Comparison of ENCODE assay signal across 17 cellular contexts in the genomic region with DNA sequence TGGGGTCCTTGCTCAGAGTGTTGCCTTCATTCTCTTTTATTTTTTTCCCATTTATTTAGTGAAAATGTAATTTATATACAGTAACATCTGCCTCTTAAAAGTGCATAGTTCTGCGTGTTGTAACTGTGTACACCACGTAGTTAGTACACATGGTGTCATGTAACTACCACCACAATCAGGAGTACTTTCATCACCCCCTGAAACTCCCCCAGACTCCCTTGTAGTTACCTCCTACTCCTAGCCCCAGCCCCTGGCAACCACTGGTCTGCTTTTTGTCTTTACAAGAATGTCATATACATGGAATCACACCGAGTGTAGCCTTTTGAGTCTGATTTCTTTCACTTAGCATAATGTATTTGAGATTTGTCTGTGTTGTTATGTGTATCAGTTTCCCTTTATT. TPM values are rescaled to one million over a fixed set of nuclear protein-coding genes. Genes with fewer than 3 reads are reported as not detected.
DNase-seq lines count a peak whose midpoint lies in the region; ATAC-seq and TF ChIP-seq lines count a peak whose summit lies in the region.
"Had no signal": no experiment of that assay in that cellular context is flagged by ENCODE, and none has a peak within 500 bp of the region (broad histone marks: within the 10 kb centered on the region; RNA-seq: fewer than 3 reads in every experiment).

No MANE protein-coding gene starts in this region.

- H2AK5ac ChIP-seq in trophoblast cell (ENCODE audit: low read length): no peak overlapping the region

- H3K9me3 Mint-ChIP-seq in CD4-positive, alpha-beta T cell: peaks cover 2% of the 10 kb centered on the region
- H3K9me3 Mint-ChIP-seq in IgD-negative memory B cell (no peaks in the 10 kb centered on the region), glutamatergic neuron (ENCODE audit: unreplicated experiment) (peaks cover 9% of the 10 kb centered on the region), nephron progenitor cell (peaks cover 32% of the 10 kb centered on the region)

- TF ChIP-seq CTCF in CD4-positive, alpha-beta T cell (IDR thresholded peaks at IDR 0.05): no peak
- no peak for TF ChIP-seq CTCF in glutamatergic neuron (IDR thresholded peaks at IDR 0.05; ENCODE audit: partially characterized antibody, unreplicated experiment)
- no peak for TF ChIP-seq CTCF in nephron progenitor cell (IDR thresholded peaks at IDR 0.05)

- ATAC-seq in CD4-positive, alpha-beta T cell (ENCODE audit: poor library complexity): no peak
- ATAC-seq: HepG2, Right ventricle myocardium inferior had no signal

- H3K4me1 Mint-ChIP-seq in CD4-positive, alpha-beta T cell (ENCODE audit: low read depth): peaks cover 22% of the 10 kb centered on the region
- H3K4me1 Mint-ChIP-seq in IgD-negative memory B cell: peaks cover 8 to 23% (median 12%) of the 10 kb centered on the region in 3 donors
- H3K4me1 Mint-ChIP-seq in glutamatergic neuron (ENCODE audit: low read depth, unreplicated experiment): peaks cover 33% of the 10 kb centered on the region
- H3K4me1 Mint-ChIP-seq in nephron progenitor cell: peaks cover 47% of the 10 kb centered on the region

- no peak overlapping the region for H3K27ac ChIP-seq in CD4-positive, alpha-beta T cell (ENCODE audit: low read depth, low read length)
- no peak overlapping the region for H3K27ac ChIP-seq in trophoblast cell (ENCODE audit: low read depth, low read length)

- in situ Hi-C loops in G401 (cut with HindIII; ENCODE audit: low sequenced_read_pairs): no loop called here

- no peak overlapping the region for H2BK12ac ChIP-seq in trophoblast cell (ENCODE audit: low read length)

- H3K79me2 ChIP-seq in trophoblast cell (ENCODE audit: control insufficient read depth, insufficient read depth, low read length, poor library complexity): peaks cover 1% of the 10 kb centered on the region

- H3K36me3 Mint-ChIP-seq in CD4-positive, alpha-beta T cell (ENCODE audit: low read depth): peaks cover 13% of the 10 kb centered on the region
- H3K36me3 Mint-ChIP-seq in IgD-negative memory B cell (peaks cover 15% of the 10 kb centered on the region), glutamatergic neuron (ENCODE audit: unreplicated experiment) (peaks cover 6% of the 10 kb centered on the region), nephron progenitor cell (ENCODE audit: low read depth) (peaks cover 40% of the 10 kb centered on the region)

- H3K4me3 Mint-ChIP-seq in CD4-positive, alpha-beta T cell: no peak overlapping the region
- H3K4me3 Mint-ChIP-seq in IgD-negative memory B cell: no peak overlapping the region
- no peak overlapping the region for H3K4me3 Mint-ChIP-seq in glutamatergic neuron (ENCODE audit: unreplicated experiment)
- no peak overlapping the region for H3K4me3 Mint-ChIP-seq in nephron progenitor cell

- no peak overlapping the region for H4K8ac ChIP-seq in trophoblast cell (ENCODE audit: low read depth, low read length)

- no CpG with 5 or more reads among the region's 3 CpGs for whole genome bisulfite sequencing in trophoblast cell (ENCODE audit: extremely low coverage, insufficient coverage, insufficient read length)

- H3K4me2 ChIP-seq in trophoblast cell (ENCODE audit: low read length): no peak overlapping the region

- CTCF ChIA-PET in CD4-positive, alpha-beta T cell (lab: Charles Lee): no interaction called here

- no peaks in the 10 kb centered on the region for H3K9me3 ChIP-seq in CD4-positive, alpha-beta T cell (ENCODE audit: control insufficient read depth, low read length)
- no peaks in the 10 kb centered on the region for H3K9me3 ChIP-seq in trophoblast cell (ENCODE audit: insufficient read depth, low read depth, low read length)
- H3K9me3 ChIP-seq: BE2C had no signal

- H3K23ac ChIP-seq in trophoblast cell (ENCODE audit: low read length): no peak overlapping the region

- H3K14ac ChIP-seq in trophoblast cell (ENCODE audit: low read length): no peak overlapping the region

- H3K18ac ChIP-seq in trophoblast cell (ENCODE audit: low read length): no peak overlapping the region

- no peak overlapping the region for H4K12ac ChIP-seq in trophoblast cell (ENCODE audit: low read depth, low read length)

- no peak overlapping the region for H3K4ac ChIP-seq in trophoblast cell (ENCODE audit: low read depth, low read length)

- H3K4me1 ChIP-seq in trophoblast cell (ENCODE audit: control insufficient read depth in 1 of 2, insufficient read depth in 2 of 2, low read length in 2 of 2): peaks cover 17 to 21% of the 10 kb centered on the region in 2 experiments
- H3K4me1 ChIP-seq: BE2C had no signal

- no peak overlapping the region for H2BK5ac ChIP-seq in trophoblast cell (ENCODE audit: low read depth, low read length, poor library complexity)

- H3K9ac ChIP-seq in trophoblast cell (ENCODE audit: low read length): no peak overlapping the region

- H3K4me3 ChIP-seq in trophoblast cell (ENCODE audit: low read depth, low read length): no peak overlapping the region

- H3K36me3 ChIP-seq in trophoblast cell (ENCODE audit: control insufficient read depth in 1 of 2, insufficient read depth in 2 of 2, low read length in 2 of 2): no peaks in the 10 kb centered on the region
- H3K36me3 ChIP-seq: BE2C had no signal

- H3K27me3 ChIP-seq in CD4-positive, alpha-beta T cell (ENCODE audit: control insufficient read depth, insufficient read depth, low read length): no peaks in the 10 kb centered on the region
- no peaks in the 10 kb centered on the region for H3K27me3 ChIP-seq in trophoblast cell (ENCODE audit: insufficient read depth, low read length)
- H3K27me3 ChIP-seq: BE2C had no signal

- peak overlapping the region; percentile 61 for H3K27ac Mint-ChIP-seq in CD4-positive, alpha-beta T cell
- H3K27ac Mint-ChIP-seq in IgD-negative memory B cell: peak overlapping the region in 2 of 3 donors; percentile 60 to 91
- peak overlapping the region; percentile 67 for H3K27ac Mint-ChIP-seq in glutamatergic neuron (ENCODE audit: unreplicated experiment)
- peak overlapping the region; percentile 49 for H3K27ac Mint-ChIP-seq in nephron progenitor cell

- intact Hi-C loops in CD4-positive, alpha-beta T cell (cut with DNase I, micrococcal nuclease): no loop called here

- H3K27me3 Mint-ChIP-seq in CD4-positive, alpha-beta T cell: no peaks in the 10 kb centered on the region
- H3K27me3 Mint-ChIP-seq in IgD-negative memory B cell: no peaks in the 10 kb centered on the region
- peaks cover 10% of the 10 kb centered on the region for H3K27me3 Mint-ChIP-seq in glutamatergic neuron (ENCODE audit: unreplicated experiment)
- H3K27me3 Mint-ChIP-seq in nephron progenitor cell (ENCODE audit: low read depth, poor library complexity): no peaks in the 10 kb centered on the region

- POLR2A ChIA-PET in CD4-positive, alpha-beta T cell (lab: Charles Lee): interaction anchor here (1.0 kb wide), 1 partner anchor 48 kb away, joined by 3 read pairs; no protein-coding TSS in a partner anchor

- DNase-seq in CD4-positive, alpha-beta T cell: no peak
- DNase-seq in glutamatergic neuron: no peak
- no peak for DNase-seq in nephron progenitor cell
- no peak for DNase-seq in NCI-H1105 (lab: John Stamatoyannopoulos, UW)
- DNase-seq in G401 (ENCODE audit: low spot score): no peak
- DNase-seq in trophoblast cell: no peak
- no peak for DNase-seq in H4 (ENCODE audit: low spot score)
- DNase-seq: BE2C, DMS 273 treated with DMSO at 0.1 percent for 48 hours, Kasumi-1, NCI-H1930, NCI-H2171, NCI-H510A, NCI-H82 had no signal

- no peak overlapping the region for H2BK120ac ChIP-seq in trophoblast cell (ENCODE audit: insufficient read depth, low read length, poor library complexity)

- H4K91ac ChIP-seq in trophoblast cell (ENCODE audit: low read depth, low read length): no peak overlapping the region

- peaks cover 8% of the 10 kb centered on the region for H3K79me1 ChIP-seq in trophoblast cell (ENCODE audit: low read length)

- no peak overlapping the region for H2AFZ ChIP-seq in trophoblast cell (ENCODE audit: insufficient read depth, low read length, poor library complexity)

RNA-seq across cellular contexts. Expression of gene GRK5, which starts 50.5 kb away (rescaled TPM):
- 10 to 100 TPM; 19.2 to 20.8 TPM for total RNA-seq in CD4-positive, alpha-beta T cell
- 18.1 TPM for polyA plus RNA-seq in IgD-negative memory B cell
- 77.6 TPM for total RNA-seq in glutamatergic neuron (ENCODE audit: unreplicated experiment)
- 5.0 and 5.8 TPM in 2 replicates for total RNA-seq in G401 (2014; rRNA removed; shearing (Covaris generic))
- 1.4 and 1.5 TPM in 2 replicates for polyA plus RNA-seq in trophoblast cell (2013)
- total RNA-seq in H4 (2014; rRNA removed; shearing (Covaris generic)): 9.9 and 10.1 TPM in 2 replicates
